ENCODE assay signal across 17 cellular contexts in genomic region chr12:20443792-20444191, GRCh38.
DNase-seq lines count a peak whose midpoint lies in the region; ATAC-seq and TF ChIP-seq lines count a peak whose summit lies in the region.
"Had no signal": no experiment of that assay in that cellular context is flagged by ENCODE, and none has a peak within 500 bp of the region (broad histone marks: within the 10 kb centered on the region; RNA-seq: fewer than 3 reads in every experiment).

No MANE protein-coding gene starts in this region.

- peaks cover 0 to 2% of the 10 kb centered on the region in 2 donors for H3K4me1 ChIP-seq in muscle layer of duodenum (ENCODE audit: control insufficient read depth in 1 of 2, insufficient read depth in 2 of 2, low read length in 2 of 2)

- H3K27ac Mint-ChIP-seq in Calu3 (ENCODE audit: unreplicated experiment) = no peak overlapping the region
- no peak overlapping the region for H3K27ac Mint-ChIP-seq in T-helper 2 cell treated with Interferon-gamma antibody and Interleukin-4, amounts not matched to agents 5 μg/mL and 100 μg/mL, for 36 hours
- no peak overlapping the region for H3K27ac Mint-ChIP-seq in activated CD8-positive, alpha-beta T cell treated with anti-CD3 and anti-CD28 coated beads for 36 hours

- no peaks in the 10 kb centered on the region for H3K36me3 Mint-ChIP-seq in Calu3 (ENCODE audit: insufficient read depth, unreplicated experiment)
- H3K36me3 Mint-ChIP-seq in T-helper 2 cell treated with Interferon-gamma antibody and Interleukin-4, amounts not matched to agents 5 μg/mL and 100 μg/mL, for 36 hours (ENCODE audit: low read depth) = no peaks in the 10 kb centered on the region
- H3K36me3 Mint-ChIP-seq in activated CD8-positive, alpha-beta T cell treated with anti-CD3 and anti-CD28 coated beads for 36 hours (ENCODE audit: low read depth) = no peaks in the 10 kb centered on the region

- H3K27ac ChIP-seq in muscle layer of duodenum (ENCODE audit: low read length) = peak overlapping the region; percentile 47
- H3K27ac ChIP-seq: GM23248 had no signal

- in situ Hi-C loops in G401 (cut with HindIII; ENCODE audit: low sequenced_read_pairs) = no loop called here

- H3K36me3 ChIP-seq in muscle layer of duodenum (ENCODE audit: control insufficient read depth in 1 of 2, insufficient read depth in 2 of 2, low read length in 2 of 2) = no peaks in the 10 kb centered on the region

- no peak overlapping the region for H3K4me3 Mint-ChIP-seq in Calu3 (ENCODE audit: low read depth, unreplicated experiment)
- no peak overlapping the region for H3K4me3 Mint-ChIP-seq in T-helper 2 cell treated with Interferon-gamma antibody and Interleukin-4, amounts not matched to agents 5 μg/mL and 100 μg/mL, for 36 hours
- no peak overlapping the region for H3K4me3 Mint-ChIP-seq in activated CD8-positive, alpha-beta T cell treated with anti-CD3 and anti-CD28 coated beads for 36 hours

- H3K4me3 ChIP-seq in muscle layer of duodenum (ENCODE audit: low read depth in 1 of 2, low read length in 2 of 2) = no peak overlapping the region
- H3K4me3 ChIP-seq: GM23248 had no signal

- no peaks in the 10 kb centered on the region for H3K9me3 ChIP-seq in muscle layer of duodenum (ENCODE audit: control insufficient read depth in 1 of 2, low read length in 2 of 2)
- H3K9me3 ChIP-seq: SK-N-SH had no signal

- no peak for TF ChIP-seq CTCF in Calu3 (IDR thresholded peaks at IDR 0.05; ENCODE audit: unreplicated experiment)
- TF ChIP-seq CTCF in activated CD8-positive, alpha-beta T cell treated with anti-CD3 and anti-CD28 coated beads for 36 hours (IDR thresholded peaks at IDR 0.05) = no peak

- intact Hi-C loops in Calu3 (cut with micrococcal nuclease; ENCODE audit: unreplicated experiment) = no loop called here
- intact Hi-C loops in activated CD8-positive, alpha-beta T cell treated with anti-CD3 and anti-CD28 coated beads for 36 hours (cut with micrococcal nuclease) = no loop called here

- H3K27me3 Mint-ChIP-seq in Calu3 (ENCODE audit: unreplicated experiment) = no peaks in the 10 kb centered on the region
- no peaks in the 10 kb centered on the region for H3K27me3 Mint-ChIP-seq in T-helper 2 cell treated with Interferon-gamma antibody and Interleukin-4, amounts not matched to agents 5 μg/mL and 100 μg/mL, for 36 hours (ENCODE audit: low read depth)
- H3K27me3 Mint-ChIP-seq in activated CD8-positive, alpha-beta T cell treated with anti-CD3 and anti-CD28 coated beads for 36 hours = no peaks in the 10 kb centered on the region

- no peaks in the 10 kb centered on the region for H3K27me3 ChIP-seq in muscle layer of duodenum (ENCODE audit: low read depth, low read length)

- POLR2A ChIA-PET in activated CD8-positive, alpha-beta T cell treated with anti-CD3 and anti-CD28 coated beads for 36 hours (lab: Charles Lee) = no interaction called here

- no peak for ATAC-seq in activated CD8-positive, alpha-beta T cell treated with anti-CD3 and anti-CD28 coated beads for 36 hours

- no TSS peak for BruUV-seq in Calu3 (replicated peaks; lab: Mats Ljungman, UMichigan)

- H3K9me3 Mint-ChIP-seq in Calu3 (ENCODE audit: low read depth, unreplicated experiment) = no peaks in the 10 kb centered on the region
- H3K9me3 Mint-ChIP-seq in T-helper 2 cell treated with Interferon-gamma antibody and Interleukin-4, amounts not matched to agents 5 μg/mL and 100 μg/mL, for 36 hours = no peaks in the 10 kb centered on the region
- H3K9me3 Mint-ChIP-seq in activated CD8-positive, alpha-beta T cell treated with anti-CD3 and anti-CD28 coated beads for 36 hours = no peaks in the 10 kb centered on the region

- DNase-seq in Calu3 = peak; percentile 15
- DNase-seq in G401 (ENCODE audit: low spot score) = peak; percentile 45
- peak; percentile 30 for DNase-seq in cerebellar cortex (ENCODE audit: low spot score)
- DNase-seq in T-helper 2 cell treated with Interferon-gamma antibody and Interleukin-4, amounts not matched to agents 5 μg/mL and 100 μg/mL, for 36 hours (ENCODE audit: low spot score) = no peak
- no peak for DNase-seq in iPS-NIHi7 (ENCODE audit: extremely low spot score)
- no peak for DNase-seq in activated CD8-positive, alpha-beta T cell treated with anti-CD3 and anti-CD28 coated beads for 36 hours
- DNase-seq: ACHN, DND-41, GM23248, MM.1S, NCI-H1092 treated with DMSO at 0.1 percent for 48 hours, NCI-H146, NCI-H2081, NCI-H524, SHP77 treated with DMSO at 0.1 percent for 48 hours, SK-N-SH had no signal

- peaks cover 10% of the 10 kb centered on the region for H3K4me1 Mint-ChIP-seq in Calu3 (ENCODE audit: low read depth, unreplicated experiment)
- no peaks in the 10 kb centered on the region for H3K4me1 Mint-ChIP-seq in T-helper 2 cell treated with Interferon-gamma antibody and Interleukin-4, amounts not matched to agents 5 μg/mL and 100 μg/mL, for 36 hours (ENCODE audit: low read depth)
- no peaks in the 10 kb centered on the region for H3K4me1 Mint-ChIP-seq in activated CD8-positive, alpha-beta T cell treated with anti-CD3 and anti-CD28 coated beads for 36 hours (ENCODE audit: low read depth)

- CTCF ChIA-PET in Calu3 (lab: Charles Lee) = interaction anchor here (0.6 kb wide), 1 partner anchor 131 kb away, joined by 3 read pairs; no protein-coding TSS in a partner anchor
- CTCF ChIA-PET in activated CD8-positive, alpha-beta T cell treated with anti-CD3 and anti-CD28 coated beads for 36 hours (lab: Charles Lee) = interaction anchor here (1.2 kb wide), 1 partner anchor 21 kb away, joined by 3 read pairs; no protein-coding TSS in a partner anchor

Comparison
In these comparisons a context has a peak if more than half of its experiments do, and no peak if none do; other contexts are left out.
1. DNase-seq: peak in Calu3 (single experiment), G401 (single experiment) and cerebellar cortex (single experiment); none in T-helper 2 cell treated with Interferon-gamma antibody and Interleukin-4, amounts not matched to agents 5 μg/mL and 100 μg/mL, for 36 hours (single experiment), iPS-NIHi7 (single experiment) and activated CD8-positive, alpha-beta T cell treated with anti-CD3 and anti-CD28 coated beads for 36 hours (single experiment).